In the genomic region with DNA sequence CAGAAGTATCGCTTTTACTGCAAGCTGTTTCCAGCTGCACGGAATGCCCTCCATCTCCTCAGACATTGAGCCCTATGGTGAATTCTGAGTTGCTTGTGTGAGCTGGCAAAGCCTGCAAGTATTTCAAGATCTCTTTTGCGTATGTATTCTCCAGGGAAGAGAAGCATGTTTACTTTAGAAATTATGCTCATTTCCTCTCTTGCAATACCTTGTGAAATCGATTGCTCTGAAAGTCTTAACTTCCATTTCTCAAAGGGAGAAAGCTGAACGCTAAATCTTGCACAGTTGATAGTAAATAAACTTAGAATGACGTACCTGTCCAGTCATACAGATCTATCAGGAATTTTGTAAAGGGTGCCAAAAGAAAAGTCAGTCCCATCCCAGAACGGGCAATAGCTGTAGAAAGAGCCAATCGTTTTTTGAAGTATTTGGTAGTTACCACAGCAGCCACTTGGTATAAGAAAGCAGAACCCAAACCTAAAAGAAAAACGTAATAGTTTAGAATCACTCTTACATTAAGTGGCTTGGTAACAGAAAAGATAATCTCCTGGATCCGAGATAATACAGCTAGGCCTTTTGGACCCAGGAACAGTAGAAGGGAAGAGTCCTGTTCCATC, we compare ENCODE assay signal across 1 cellular context.
A peak's percentile ranks its signal among the peaks of the same experiment; 100 is the strongest.
TF ChIP-seq lines count a peak whose summit lies in the region.

No MANE protein-coding gene starts in this region.

TF ChIP-seq in IMR-90, 13 proteins besides CTCF, POLR2A, EP300 and RAD21:
- TF ChIP-seq CEBPB (IDR thresholded peaks at IDR 0.05; ENCODE audit: low read depth, low read length) (peak; percentile 96), RCOR1 (IDR thresholded peaks at IDR 0.05; ENCODE audit: insufficient replicate concordance, low read length) (no peak)
